ENCODE assay signal across 8 cellular contexts in genomic region chr1:2415801-2416208, GRCh38. TPM values are rescaled to one million over a fixed set of nuclear protein-coding genes. Genes with fewer than 3 reads are reported as not detected.
DNase-seq lines count a peak whose midpoint lies in the region; ATAC-seq and TF ChIP-seq lines count a peak whose summit lies in the region.
"Had no signal": no experiment of that assay in that cellular context is flagged by ENCODE, and none has a peak within 500 bp of the region (broad histone marks: within the 10 kb centered on the region; RNA-seq: fewer than 3 reads in every experiment).

No MANE protein-coding gene starts in this region.

- H3K4me3 ChIP-seq in colonic mucosa = peak overlapping the region; percentile 39

- DNase-seq in T-helper 2 cell = peak in 4 of 5 experiments; percentile 28 to 75 (median 36)
- peak; percentile 74 for DNase-seq in colonic mucosa
- peak; percentile 52 to 71 for DNase-seq in stimulated activated naive CD8-positive, alpha-beta T cell treated with anti-CD3 and anti-CD28 coated beads, Interleukin-15, amount 100 ng/mL, for 72 hours
- no peak for DNase-seq in nucleus accumbens (lab: John Stamatoyannopoulos, UW)
- no peak for DNase-seq in cerebellum (ENCODE audit: low spot score)
- DNase-seq: kidney had no signal

- H3K9ac ChIP-seq in colonic mucosa (ENCODE audit: low read depth in 2 of 2, low read length in 2 of 2) = peak overlapping the region; percentile 73 to 78

- H3K27ac ChIP-seq in colonic mucosa = peak overlapping the region; percentile 60

- H3K9me3 Mint-ChIP-seq in stimulated activated naive CD8-positive, alpha-beta T cell treated with anti-CD3 and anti-CD28 coated beads, Interleukin-15, amount 100 ng/mL, for 72 hours = no peaks in the 10 kb centered on the region

- no peaks in the 10 kb centered on the region for H3K27me3 ChIP-seq in colonic mucosa

- no peak for TF ChIP-seq CTCF in colonic mucosa (IDR thresholded peaks at IDR 0.05)

- H3K4me1 Mint-ChIP-seq in stimulated activated naive CD8-positive, alpha-beta T cell treated with anti-CD3 and anti-CD28 coated beads, Interleukin-15, amount 100 ng/mL, for 72 hours = peaks cover 64% of the 10 kb centered on the region

- ATAC-seq in GM18505 (IDR thresholded peaks at IDR 0.05; ENCODE audit: unreplicated experiment) (no peak), HG03039 (IDR thresholded peaks at IDR 0.05; ENCODE audit: unreplicated experiment) (no peak)
- peak; percentile 46 for ATAC-seq in stimulated activated naive CD8-positive, alpha-beta T cell treated with anti-CD3 and anti-CD28 coated beads, Interleukin-15, amount 100 ng/mL, for 72 hours

- H3K27ac Mint-ChIP-seq in stimulated activated naive CD8-positive, alpha-beta T cell treated with anti-CD3 and anti-CD28 coated beads, Interleukin-15, amount 100 ng/mL, for 72 hours = peak overlapping the region; percentile 88 to 90

- H3K9me3 ChIP-seq in colonic mucosa = no peaks in the 10 kb centered on the region

- no peaks in the 10 kb centered on the region for H3K27me3 Mint-ChIP-seq in stimulated activated naive CD8-positive, alpha-beta T cell treated with anti-CD3 and anti-CD28 coated beads, Interleukin-15, amount 100 ng/mL, for 72 hours

- intact Hi-C loops in colonic mucosa (cut with DNase I) = loop anchor here (5.0 kb wide), 1 partner anchor 366 kb away; no protein-coding TSS in a partner anchor

- peak overlapping the region; percentile 98 for H3K4me3 Mint-ChIP-seq in stimulated activated naive CD8-positive, alpha-beta T cell treated with anti-CD3 and anti-CD28 coated beads, Interleukin-15, amount 100 ng/mL, for 72 hours

- H3K4me1 ChIP-seq in colonic mucosa = peaks cover 12% of the 10 kb centered on the region

- TF ChIP-seq POLR2A in GM18505 (IDR thresholded peaks at IDR 0.05; ENCODE audit: borderline replicate concordance, extremely low read depth, insufficient read depth, insufficient read length) = peak; percentile 50

- H3K36me3 ChIP-seq in colonic mucosa = no peaks in the 10 kb centered on the region

RNA-seq across cellular contexts. Expression of gene PEX10, which starts 3.4 kb away (rescaled TPM):
- 10 to 100 TPM; 15.0 to 22.7 TPM for total RNA-seq in colonic mucosa
- total RNA-seq in cerebellum = 14.1 TPM

RNA-seq across cellular contexts. Expression of gene RER1, which starts 24.2 kb away (rescaled TPM):
- total RNA-seq in colonic mucosa (100 to 1,000 TPM; 190 to 216 TPM), cerebellum (32.4 TPM)

RNA-seq across cellular contexts. Expression of gene MORN1, which starts 24.5 kb away (rescaled TPM):
- total RNA-seq in colonic mucosa (10 to 100 TPM; 11.3 to 18.9 TPM), cerebellum (18.0 TPM)

Comparison
In these comparisons a context has a peak if more than half of its experiments do, and no peak if none do; other contexts are left out.
1. DNase-seq: peak in T-helper 2 cell (4 of 5), colonic mucosa (single experiment) and stimulated activated naive CD8-positive, alpha-beta T cell treated with anti-CD3 and anti-CD28 coated beads, Interleukin-15, amount 100 ng/mL, for 72 hours (2 of 2); none in nucleus accumbens (0 of 56) and cerebellum (single experiment).